ENCODE assay signal across 13 cellular contexts in genomic region chr6:157428418-157429202, GRCh38. TPM values are rescaled to one million over a fixed set of nuclear protein-coding genes. Genes with fewer than 3 reads are reported as not detected.
DNase-seq lines count a peak whose midpoint lies in the region; ATAC-seq and TF ChIP-seq lines count a peak whose summit lies in the region.
"Had no signal": no experiment of that assay in that cellular context is flagged by ENCODE, and none has a peak within 500 bp of the region (broad histone marks: within the 10 kb centered on the region; RNA-seq: fewer than 3 reads in every experiment).

No MANE protein-coding gene starts in this region.

- peak in 1 of 4 donors; percentile 26 for ATAC-seq in heart left ventricle
- no peak for ATAC-seq in GM18907 (IDR thresholded peaks at IDR 0.05; ENCODE audit: unreplicated experiment)
- ATAC-seq in upper lobe of left lung (ENCODE audit: low FRiP score in 2 of 2) = no peak
- ATAC-seq: natural killer cell treated with Interleukin-12 subunit alpha and Interleukin-12 subunit beta and Interleukin-15 and Interleukin-18, amount 100 ng/mL, for 72 hours; upper lobe of right lung had no signal

- intact Hi-C loops in heart left ventricle (cut with DNase I) (loop anchor here in 1 of 10 donors (5.0 kb wide), 1 partner anchor 46 kb away; the partner anchor contains the start of gene ZDHHC14), testis (cut with DNase I; ENCODE audit: low total_unique reads) (no loop called here)

- H3K27ac ChIP-seq in heart left ventricle (peak overlapping the region; percentile 48 to 90 (median 77)), upper lobe of left lung (no peak overlapping the region), testis (no peak overlapping the region)
- H3K27ac ChIP-seq: upper lobe of right lung had no signal

- H3K4me3 ChIP-seq in heart left ventricle = peak overlapping the region in 4 of 12 donors; percentile 1 to 22 (median 20)
- no peak overlapping the region for H3K4me3 ChIP-seq in upper lobe of left lung
- no peak overlapping the region for H3K4me3 ChIP-seq in testis
- H3K4me3 ChIP-seq: upper lobe of right lung had no signal

- no peaks in the 10 kb centered on the region for H3K9me3 ChIP-seq in heart left ventricle
- no peaks in the 10 kb centered on the region for H3K9me3 ChIP-seq in upper lobe of left lung
- H3K9me3 ChIP-seq in testis = no peaks in the 10 kb centered on the region
- H3K9me3 ChIP-seq: upper lobe of right lung had no signal

- TF ChIP-seq POLR2A in heart left ventricle (IDR thresholded peaks at IDR 0.05) (no peak), upper lobe of left lung (IDR thresholded peaks at IDR 0.05) (no peak), testis (IDR thresholded peaks at IDR 0.05) (no peak)

- peaks cover 3 to 80% (median 35%) of the 10 kb centered on the region in 12 donors for H3K4me1 ChIP-seq in heart left ventricle
- H3K4me1 ChIP-seq in upper lobe of left lung = peaks cover 0 to 12% (median 3%) of the 10 kb centered on the region in 4 donors
- H3K4me1 ChIP-seq in testis = no peaks in the 10 kb centered on the region

- TF ChIP-seq EP300 in upper lobe of left lung (IDR thresholded peaks at IDR 0.05) = no peak

- no peak for TF ChIP-seq CTCF in heart left ventricle (IDR thresholded peaks at IDR 0.05)
- TF ChIP-seq CTCF in upper lobe of left lung (IDR thresholded peaks at IDR 0.05) = no peak
- no peak for TF ChIP-seq CTCF in testis (IDR thresholded peaks at IDR 0.05)

- H3K36me3 ChIP-seq in heart left ventricle (no peaks in the 10 kb centered on the region), upper lobe of left lung (no peaks in the 10 kb centered on the region), testis (ENCODE audit: low read depth, missing control alignments) (no peaks in the 10 kb centered on the region)
- H3K36me3 ChIP-seq: upper lobe of right lung had no signal

- 62 to 77% (median 69%) methylated on average over 21 of the region's 21 CpGs for WGBS in heart left ventricle, 4 donors
- 87 to 91% methylated on average over 20 to 21 of the region's 21 CpGs for WGBS in upper lobe of left lung, 2 donors
- WGBS in testis, 2 donors = 87 to 89% methylated on average over 21 of the region's 21 CpGs

- DNase-seq in HK-2 (ENCODE audit: unreplicated experiment) = peak; percentile 51
- peak; percentile 82 to 87 for DNase-seq in activated CD4-positive, alpha-beta T cell treated with anti-CD3 and anti-CD28 coated beads, Interleukin-2, amount 50 U/mL, for 48 hours
- no peak for DNase-seq in heart left ventricle
- DNase-seq in stimulated activated CD4-positive, alpha-beta T cell treated with anti-CD3 and anti-CD28 coated beads, Interleukin-1b, Interleukin-23, amount 100 ng/mL, for 48 hours = peak; percentile 90
- no peak for DNase-seq in OCI-M1 (lab: John Stamatoyannopoulos, UW)
- no peak for DNase-seq in upper lobe of left lung
- DNase-seq in testis = no peak
- DNase-seq: activated gamma-delta T cell treated with Interleukin-2 at 50 U/mL for 16 hours; DMS79; NK-92 treated with Interleukin-12 subunit alpha and Interleukin-12 subunit beta, amount 100 ng/mL, for 24 hours; upper lobe of right lung had no signal

- H3K27me3 ChIP-seq in heart left ventricle = no peaks in the 10 kb centered on the region
- no peaks in the 10 kb centered on the region for H3K27me3 ChIP-seq in upper lobe of left lung
- H3K27me3 ChIP-seq in testis = no peaks in the 10 kb centered on the region
- H3K27me3 ChIP-seq: upper lobe of right lung had no signal

RNA-seq across cellular contexts. Expression of gene ZDHHC14, which starts 47.6 kb away (rescaled TPM):
- total RNA-seq in heart left ventricle (10 to 100 TPM in 8 of 9 donors, 1 to 10 TPM in 1; 9.5 to 25.8 (median 19.8) TPM), upper lobe of left lung (10 to 100 TPM in 3 of 6 donors, 1 to 10 TPM in 3; 5.3 to 16.5 (median 9.4) TPM), testis (10 to 100 TPM; 67.9 to 74.9 TPM)
- polyA plus RNA-seq in heart left ventricle (1 to 10 TPM; 7.0 to 7.4 TPM), testis (ENCODE audit: insufficient read depth, low read depth, low replicate concordance) (28.5 TPM)

Comparison
In these comparisons a context has a peak if more than half of its experiments do, and no peak if none do; other contexts are left out.
1. DNase-seq: peak in HK-2 (single experiment), activated CD4-positive, alpha-beta T cell treated with anti-CD3 and anti-CD28 coated beads, Interleukin-2, amount 50 U/mL, for 48 hours (2 of 2) and stimulated activated CD4-positive, alpha-beta T cell treated with anti-CD3 and anti-CD28 coated beads, Interleukin-1b, Interleukin-23, amount 100 ng/mL, for 48 hours (single experiment); none in heart left ventricle (0 of 5), OCI-M1 (single experiment), upper lobe of left lung (0 of 2) and testis (single experiment).
2. H3K27ac ChIP-seq: peak in heart left ventricle (12 of 12); none in upper lobe of left lung (0 of 4) and testis (0 of 2).